8 cellular contexts compared by ENCODE assay signal in genomic region chr1:960371-961131, GRCh38. TPM values are rescaled to one million over a fixed set of nuclear protein-coding genes. Genes with fewer than 3 reads are reported as not detected.
DNase-seq lines count a peak whose midpoint lies in the region; ATAC-seq and TF ChIP-seq lines count a peak whose summit lies in the region.

Gene KLHL17 (plus strand): TSS chr1:960584. CDS start chr1:960694, 110 bp downstream.

- no peak for TF ChIP-seq CTCF in GM10266 (IDR thresholded peaks at IDR 0.05; ENCODE audit: control insufficient read depth, insufficient read depth, low read depth, missing control alignments)

- peak; percentile 53 for ATAC-seq in HG02981 (IDR thresholded peaks at IDR 0.05; ENCODE audit: unreplicated experiment)
- ATAC-seq in esophagus mucosa: peak; percentile 29
- ATAC-seq in GM21423 (IDR thresholded peaks at IDR 0.05; ENCODE audit: unreplicated experiment): no peak

- peak; percentile 96 for DNase-seq in GM10266 (ENCODE audit: extremely low spot score)
- peak; percentile 79 for DNase-seq in activated T-cell treated with anti-CD3 and anti-CD28 coated beads, Interleukin-2, amount 50 U/mL, for 1 hour
- DNase-seq in myocyte (ENCODE audit: low read depth): peak; percentile 77
- DNase-seq in stimulated activated CD8-positive, alpha-beta memory T cell treated with anti-CD3 and anti-CD28 coated beads, Interleukin-7, amount 100 ng/mL, for 24 hours (ENCODE audit: low read depth): peak; percentile 50

TF ChIP-seq in PFSK-1, 5 proteins besides CTCF, POLR2A, EP300 and RAD21:
- TF ChIP-seq FOXP2 (optimal IDR thresholded peaks at IDR 0.05; ENCODE audit: borderline replicate concordance, extremely low read depth, extremely low read length, insufficient read depth): peak; percentile 13
- no peak for TF ChIP-seq REST (IDR thresholded peaks at IDR 0.05; ENCODE audit: insufficient read depth in 1 of 2, low read depth in 2 of 2, low read length in 2 of 2)
- no peak for TF ChIP-seq POLR2AphosphoS5 (IDR thresholded peaks at IDR 0.05; ENCODE audit: low read depth, low read length)
- TF ChIP-seq TAF1 (IDR thresholded peaks at IDR 0.05; ENCODE audit: borderline replicate concordance, insufficient read depth, low read length): no peak
- TF ChIP-seq SIN3A (IDR thresholded peaks at IDR 0.05; ENCODE audit: borderline replicate concordance, insufficient read depth, low read length): no peak

RNA-seq across cellular contexts. Expression of gene KLHL17, which starts in this region (rescaled TPM):
- polyA plus RNA-seq in PFSK-1 (2012; ENCODE audit: insufficient read length, low read depth): 60.8 TPM
- total RNA-seq in esophagus mucosa (5.8 TPM), myocyte (5.6 and 13.6 TPM in 2 replicates)
- 12.4 TPM for polyA plus RNA-seq in myocyte (2012)
